ENCODE assay signal across 18 cellular contexts in genomic region chr1:37392051-37392450, GRCh38.
DNase-seq lines count a peak whose midpoint lies in the region; ATAC-seq and TF ChIP-seq lines count a peak whose summit lies in the region.
"Had no signal": no experiment of that assay in that cellular context is flagged by ENCODE, and none has a peak within 500 bp of the region (broad histone marks: within the 10 kb centered on the region; RNA-seq: fewer than 3 reads in every experiment).

No MANE protein-coding gene starts in this region.

- 45 to 56% methylated on average over 5 of the region's 5 CpGs for WGBS in aorta, 2 donors
- 25 to 65% (median 51%) methylated on average over 5 of the region's 5 CpGs for WGBS in psoas muscle, 3 donors

- H3K4me1 Mint-ChIP-seq in GM23338 = peaks cover 32% of the 10 kb centered on the region
- peaks cover 22% of the 10 kb centered on the region for H3K4me1 Mint-ChIP-seq in neural progenitor cell

- H4K20me1 ChIP-seq in GM23338 (replicated peaks; ENCODE audit: insufficient read depth) (no peaks in the 10 kb centered on the region), neural progenitor cell (ENCODE audit: low read depth) (no peaks in the 10 kb centered on the region)

- H3K4me1 ChIP-seq in GM23338 (ENCODE audit: insufficient read depth) (peaks cover 14% of the 10 kb centered on the region; the same call in 1 of the 2 replicates), neural progenitor cell (peaks cover 79% of the 10 kb centered on the region), aorta (ENCODE audit: control insufficient read depth in 1 of 2, insufficient read depth in 2 of 2, low read length in 2 of 2) (no peaks in the 10 kb centered on the region), psoas muscle (no peaks in the 10 kb centered on the region)

- no peak overlapping the region for H3K27ac ChIP-seq in GM23338 (ENCODE audit: low read depth)
- peak overlapping the region; percentile 87 for H3K27ac ChIP-seq in neural progenitor cell
- H3K27ac ChIP-seq in aorta (ENCODE audit: low read depth in 1 of 2, low read length in 2 of 2) = no peak overlapping the region
- H3K27ac ChIP-seq in psoas muscle = no peak overlapping the region
- H3K27ac ChIP-seq: C4-2B, RWPE1 had no signal

- intact Hi-C loops in aorta (cut with DNase I) = no loop called here
- intact Hi-C loops in psoas muscle (cut with DNase I) = no loop called here

- H2AFZ ChIP-seq in GM23338 (0 out of 2 replicates have a peak overlapping the region, but pooled peaks have one; percentile 63), neural progenitor cell (replicated peaks) (no peak overlapping the region)

- no peaks in the 10 kb centered on the region for H3K27me3 ChIP-seq in GM23338 (ENCODE audit: insufficient read depth)
- no peaks in the 10 kb centered on the region for H3K27me3 ChIP-seq in neural progenitor cell
- H3K27me3 ChIP-seq in aorta (ENCODE audit: control insufficient read depth in 1 of 2, insufficient read depth in 2 of 2, low read length in 1 of 2) = no peaks in the 10 kb centered on the region
- H3K27me3 ChIP-seq in psoas muscle (ENCODE audit: insufficient read depth in 3 of 3, low read length in 2 of 3) = peaks cover 0 to 55% (median 2%) of the 10 kb centered on the region in 3 donors

- no peaks in the 10 kb centered on the region for H3K36me3 Mint-ChIP-seq in GM23338 (ENCODE audit: low read depth)
- H3K36me3 Mint-ChIP-seq in neural progenitor cell = no peaks in the 10 kb centered on the region
- H3K36me3 Mint-ChIP-seq: CD8-positive, alpha-beta T cell had no signal

- H3K27me3 Mint-ChIP-seq in GM23338 (ENCODE audit: insufficient read depth, low read depth, poor library complexity) = peaks cover 11% of the 10 kb centered on the region
- peaks cover 13% of the 10 kb centered on the region for H3K27me3 Mint-ChIP-seq in neural progenitor cell (ENCODE audit: insufficient read depth, low read depth)

- TF ChIP-seq CTCF in GM23338 (conservative IDR thresholded peaks at IDR 0.05; ENCODE audit: low read depth in 2 of 2) (no peak), neural progenitor cell (IDR thresholded peaks at IDR 0.05) (no peak), psoas muscle (IDR thresholded peaks at IDR 0.05) (no peak)

- peak; percentile 43 for DNase-seq in NCI-H748 (lab: John Stamatoyannopoulos, UW; ENCODE audit: unreplicated experiment)
- DNase-seq in NCI-H748 treated with DMSO at 0.1 percent for 48 hours (lab: John Stamatoyannopoulos, UW) = no peak
- no peak for DNase-seq in GM23338 (ENCODE audit: low spot score)
- peak; percentile 84 for DNase-seq in NCI-H69 (lab: John Stamatoyannopoulos, UW)
- peak; percentile 49 for DNase-seq in neural progenitor cell (ENCODE audit: low spot score)
- DNase-seq in aorta = no peak
- DNase-seq in central memory CD4-positive, alpha-beta T cell = no peak
- no peak for DNase-seq in psoas muscle
- DNase-seq: CD8-positive, alpha-beta T cell; GF-D8; KG1; MG63; SHP77; SW 1271 had no signal

- H3K9me2 ChIP-seq in GM23338 (ENCODE audit: insufficient read depth) = no peaks in the 10 kb centered on the region

- H3K4me2 ChIP-seq in GM23338 (0 out of 2 replicates have a peak overlapping the region, but pooled peaks have one; percentile 29), neural progenitor cell (peak overlapping the region; percentile 70)

- no peaks in the 10 kb centered on the region for H3K79me2 ChIP-seq in GM23338 (replicated peaks; ENCODE audit: insufficient read depth)
- no peaks in the 10 kb centered on the region for H3K79me2 ChIP-seq in neural progenitor cell (ENCODE audit: low read depth)

- H3K27ac Mint-ChIP-seq in GM23338 (no peak overlapping the region), neural progenitor cell (no peak overlapping the region)
- H3K27ac Mint-ChIP-seq: CD8-positive, alpha-beta T cell; T-helper 1 cell treated with Interleukin-12 subunit alpha and Interleukin-12 subunit beta and Interleukin-4 antibody, amounts not matched to agents 30 μg/mL and 1 μg/mL, for 36 hours had no signal

- no peaks in the 10 kb centered on the region for H3F3A ChIP-seq in GM23338 (replicated peaks; ENCODE audit: low read depth)
- peaks cover 68% of the 10 kb centered on the region for H3F3A ChIP-seq in neural progenitor cell (ENCODE audit: low read depth)

- H3K9ac ChIP-seq in neural progenitor cell = no peak overlapping the region

- H3K9me3 ChIP-seq in neural progenitor cell (ENCODE audit: low read depth) (no peaks in the 10 kb centered on the region), aorta (ENCODE audit: control insufficient read depth, low read length) (no peaks in the 10 kb centered on the region), psoas muscle (no peaks in the 10 kb centered on the region)
- H3K9me3 ChIP-seq: MG63 had no signal

- H3K4me3 ChIP-seq in GM23338 = no peak overlapping the region
- H3K4me3 ChIP-seq in neural progenitor cell = peak overlapping the region; percentile 19
- no peak overlapping the region for H3K4me3 ChIP-seq in aorta (ENCODE audit: low read length in 2 of 2)
- H3K4me3 ChIP-seq in psoas muscle = no peak overlapping the region
- H3K4me3 ChIP-seq: MG63 had no signal

- H3K9me3 Mint-ChIP-seq in GM23338 (no peaks in the 10 kb centered on the region), neural progenitor cell (no peaks in the 10 kb centered on the region)
- H3K9me3 Mint-ChIP-seq: CD8-positive, alpha-beta T cell; T-helper 1 cell treated with Interleukin-12 subunit alpha and Interleukin-12 subunit beta and Interleukin-4 antibody, amounts not matched to agents 30 μg/mL and 1 μg/mL, for 36 hours had no signal

- no peak for ATAC-seq in GM23338
- no peak for ATAC-seq in aorta (ENCODE audit: low FRiP score)
- no peak for ATAC-seq in psoas muscle
- ATAC-seq: CD8-positive, alpha-beta T cell; Panc1 had no signal

- H3K36me3 ChIP-seq in GM23338 (ENCODE audit: insufficient read depth) = no peaks in the 10 kb centered on the region
- no peaks in the 10 kb centered on the region for H3K36me3 ChIP-seq in neural progenitor cell
- no peaks in the 10 kb centered on the region for H3K36me3 ChIP-seq in aorta (ENCODE audit: control insufficient read depth in 1 of 2, insufficient read depth in 2 of 2, low read length in 1 of 2)
- no peaks in the 10 kb centered on the region for H3K36me3 ChIP-seq in psoas muscle (ENCODE audit: insufficient read depth in 1 of 2, low read depth in 1 of 2)
- H3K36me3 ChIP-seq: MG63 had no signal

- H3K4me3 Mint-ChIP-seq in GM23338 (no peak overlapping the region), neural progenitor cell (no peak overlapping the region)
- H3K4me3 Mint-ChIP-seq: CD8-positive, alpha-beta T cell; T-helper 1 cell treated with Interleukin-12 subunit alpha and Interleukin-12 subunit beta and Interleukin-4 antibody, amounts not matched to agents 30 μg/mL and 1 μg/mL, for 36 hours had no signal

TF ChIP-seq in GM23338, 12 proteins besides CTCF, POLR2A, EP300 and RAD21:
- TF ChIP-seq JUNB (IDR thresholded peaks at IDR 0.05; ENCODE audit: unreplicated experiment) (no peak), POLR2AphosphoS5 (IDR thresholded peaks at IDR 0.05; ENCODE audit: low read depth) (no peak), ETS1 (IDR thresholded peaks at IDR 0.05) (no peak), NANOG (IDR thresholded peaks at IDR 0.05; ENCODE audit: borderline replicate concordance) (no peak), CREB1 (CRISPR knock-in tag; IDR thresholded peaks at IDR 0.05; ENCODE audit: low read depth) (no peak), ZNF114 (CRISPR knock-in tag; IDR thresholded peaks at IDR 0.05) (no peak), STAT1 (IDR thresholded peaks at IDR 0.05; ENCODE audit: unreplicated experiment) (no peak), ZNF331 (CRISPR knock-in tag; IDR thresholded peaks at IDR 0.05; ENCODE audit: low read depth) (no peak), EZH2 (IDR thresholded peaks at IDR 0.05; ENCODE audit: low read depth, unreplicated experiment) (no peak), EZH2phosphoT487 (IDR thresholded peaks at IDR 0.05; ENCODE audit: unreplicated experiment) (no peak)

Comparison
In these comparisons a context has a peak if more than half of its experiments do, and no peak if none do; other contexts are left out.
1. DNase-seq: peak in NCI-H748 (single experiment), NCI-H69 (single experiment) and neural progenitor cell (single experiment); none in NCI-H748 treated with DMSO at 0.1 percent for 48 hours (single experiment), GM23338 (single experiment), aorta (0 of 2), central memory CD4-positive, alpha-beta T cell (single experiment) and psoas muscle (0 of 2).